12 cellular contexts compared by ENCODE assay signal in genomic region chr14:19025080-19025589, GRCh38. TPM values are rescaled to one million over a fixed set of nuclear protein-coding genes. Genes with fewer than 3 reads are reported as not detected.
DNase-seq lines count a peak whose midpoint lies in the region; ATAC-seq, FAIRE-seq and TF ChIP-seq lines count a peak whose summit lies in the region.
"Not testable (repeated sequence)": the region's sequence is repeated elsewhere in the genome, so short reads cannot be mapped to it uniquely, and the experiment has no call there.
"Had no signal": no experiment of that assay in that cellular context is flagged by ENCODE, and none has a peak within 500 bp of the region (broad histone marks: within the 10 kb centered on the region; RNA-seq: fewer than 3 reads in every experiment).

No MANE protein-coding gene starts in this region.

- TF ChIP-seq POLR2A in upper lobe of left lung (IDR thresholded peaks at IDR 0.05), result not testable (repeated sequence)

- H3K36me3 Mint-ChIP-seq in endothelial cell (ENCODE audit: low read depth, unreplicated experiment), result not testable (repeated sequence)

- TF ChIP-seq EP300 in upper lobe of left lung (IDR thresholded peaks at IDR 0.05), result not testable (repeated sequence)

- 100% methylated on average over 1 of the region's 15 CpGs; no CpG with 5 or more reads in 1 of the 2 donors for WGBS in upper lobe of left lung, 2 donors

- H3K27ac ChIP-seq in lower lobe of right lung, upper lobe of left lung: not testable (repeated sequence)

- not testable (repeated sequence) for ATAC-seq in Right ventricle myocardium superior (ENCODE audit: poor library complexity)
- peak in 1 of 2 donors; percentile 54 for ATAC-seq in lower lobe of right lung
- peak; percentile 34 to 49 for ATAC-seq in upper lobe of left lung (ENCODE audit: low FRiP score in 2 of 2)

- not testable (repeated sequence) for H3K9me3 ChIP-seq in lower lobe of right lung, upper lobe of left lung

- not testable (repeated sequence) for H3K27me3 Mint-ChIP-seq in endothelial cell (ENCODE audit: unreplicated experiment)

- H3K36me3 ChIP-seq in lower lobe of right lung, upper lobe of left lung: not testable (repeated sequence)

- TF ChIP-seq CTCF in endothelial cell (IDR thresholded peaks at IDR 0.05; ENCODE audit: unreplicated experiment); lower lobe of right lung (IDR thresholded peaks at IDR 0.05); upper lobe of left lung (IDR thresholded peaks at IDR 0.05): not testable (repeated sequence)

- H3K9me3 Mint-ChIP-seq in endothelial cell (ENCODE audit: unreplicated experiment), result not testable (repeated sequence)

- DNase-seq in Ammon's horn (ENCODE audit: low spot score) (peak; percentile 0), Right ventricle myocardium superior (peak; percentile 7), lower lobe of right lung (peak; percentile 7)
- not testable (repeated sequence) for DNase-seq in endothelial cell (ENCODE audit: low spot score); upper lobe of left lung; urothelium cell line (ENCODE audit: low spot score)

- H3K4me3 ChIP-seq in lower lobe of right lung, upper lobe of left lung: not testable (repeated sequence)

- H3K4me1 ChIP-seq in lower lobe of right lung, upper lobe of left lung: not testable (repeated sequence)

- H3K4me3 Mint-ChIP-seq in endothelial cell (ENCODE audit: unreplicated experiment), result not testable (repeated sequence)

- H3K27me3 ChIP-seq in lower lobe of right lung (ENCODE audit: low read depth); upper lobe of left lung: not testable (repeated sequence)

- peak overlapping the region; percentile 9 for H3K27ac Mint-ChIP-seq in endothelial cell (ENCODE audit: unreplicated experiment)

- peak; percentile 98 for FAIRE-seq in urothelium cell line (lab: Jason Lieb, UNC)

- H3K4me1 Mint-ChIP-seq in endothelial cell (ENCODE audit: unreplicated experiment), result not testable (repeated sequence)

- intact Hi-C loops in Right ventricle myocardium superior (cut with DNase I); lower lobe of right lung (cut with DNase I): not testable (repeated sequence)

RNA-seq across cellular contexts. Expression of gene POTEM, which starts 57.9 kb away (rescaled TPM):
- total RNA-seq in endothelial cell (ENCODE audit: unreplicated experiment) (not detected), Right ventricle myocardium superior (not detected), lower lobe of right lung (not detected), upper lobe of left lung (not detected)
- total RNA-seq: A172; CD4-positive, alpha-beta memory T cell; CD4-positive, CD25-positive, alpha-beta regulatory T cell; CD8-positive, alpha-beta memory T cell; G401; GM12878 had no signal
